In genomic region chr17:10516638-10517037, GRCh38 we compare ENCODE assay signal across 10 cellular contexts. TPM values are rescaled to one million over a fixed set of nuclear protein-coding genes. Genes with fewer than 3 reads are reported as not detected.
"Had no signal": no experiment of that assay in that cellular context is flagged by ENCODE, and none has a peak within 500 bp of the region (broad histone marks: within the 10 kb centered on the region; RNA-seq: fewer than 3 reads in every experiment).

No MANE protein-coding gene starts in this region.

- H3K9me3 Mint-ChIP-seq: H9, IgD-negative memory B cell had no signal

- H2AFZ ChIP-seq: GM23248 had no signal

- DNase-seq: GM23248, H9, HCEC 1CT, HFFc6, KBM-7 had no signal

- H3K9ac ChIP-seq: GM23248 had no signal

- H3K4me3 ChIP-seq: GM23248 had no signal

- H3K36me3 Mint-ChIP-seq: IgD-negative memory B cell had no signal

- ATAC-seq: HepG2 had no signal

- H3K27ac ChIP-seq: GM23248, HL-60 had no signal

- H3K27ac Mint-ChIP-seq: H9, HFFc6, IgD-negative memory B cell had no signal

- H3K4me3 Mint-ChIP-seq: H9, HFFc6, IgD-negative memory B cell had no signal

RNA-seq across cellular contexts. Expression of gene MYH1, which starts 1.7 kb away (rescaled TPM):
- total RNA-seq: H1, H9, HepG2, HFFc6, HT1080 had no signal
- polyA plus RNA-seq: H1, IgD-negative memory B cell had no signal

RNA-seq across cellular contexts. Expression of gene MYH2, which starts 32.8 kb away (rescaled TPM):
- total RNA-seq: HepG2, HT1080 had no signal
- polyA plus RNA-seq: HepG2, IgD-negative memory B cell had no signal

RNA-seq across cellular contexts. Expression of gene MYH4, which starts 47.3 kb away (rescaled TPM):
- total RNA-seq: GM23248, H1, H9, HFFc6, HT1080 had no signal
- polyA plus RNA-seq: GM23248, H1, IgD-negative memory B cell had no signal
